ENCODE assay signal across 1 cellular context in the genomic region with DNA sequence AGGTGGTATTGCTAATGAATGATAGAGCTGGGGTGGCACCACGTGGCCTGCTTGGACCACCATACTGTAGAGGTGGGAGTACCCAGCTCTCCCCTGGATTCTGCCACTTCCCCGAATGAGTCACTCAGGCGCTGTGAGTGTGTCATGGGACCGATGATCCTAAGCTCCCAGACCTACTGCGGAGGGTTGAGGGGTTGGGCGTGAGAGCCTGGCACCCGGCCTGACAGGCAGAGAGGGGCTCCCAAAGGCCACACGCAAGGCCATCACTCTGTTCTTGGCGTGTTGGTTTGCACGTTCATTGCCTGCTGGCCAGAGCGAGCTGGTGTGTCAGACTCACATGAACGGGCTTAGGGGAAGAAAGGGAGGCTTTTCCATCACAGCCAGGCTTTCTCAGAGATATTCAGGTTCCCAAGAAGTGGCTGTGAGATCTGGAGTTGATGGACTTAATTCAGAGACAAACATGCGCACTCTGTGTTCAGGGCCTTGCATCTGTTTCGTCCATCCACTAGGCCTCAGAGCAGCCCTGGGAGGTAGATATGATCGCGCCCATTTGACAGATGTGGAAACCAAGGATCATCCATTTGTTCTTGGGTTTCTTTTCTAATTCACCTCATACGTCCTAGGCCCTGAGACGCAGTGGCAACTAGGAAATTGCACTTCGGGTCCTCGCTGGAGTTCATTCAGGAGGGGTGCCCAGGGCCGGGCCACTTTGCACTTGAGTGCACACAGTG.
A peak's percentile ranks its signal among the peaks of the same experiment; 100 is the strongest.
TF ChIP-seq lines count a peak whose summit lies in the region.

No MANE protein-coding gene starts in this region.

TF ChIP-seq in H1, 55 proteins besides CTCF, POLR2A, EP300 and RAD21:
- no peak for TF ChIP-seq SP4 (IDR thresholded peaks at IDR 0.05; ENCODE audit: low read length)
- no peak for TF ChIP-seq BCL11A (IDR thresholded peaks at IDR 0.05; ENCODE audit: low read depth in 2 of 2, low read length in 2 of 2)
- peak; percentile 92 for TF ChIP-seq KDM1A (IDR thresholded peaks at IDR 0.05; ENCODE audit: borderline replicate concordance, low read length)
- no peak for TF ChIP-seq RXRA (IDR thresholded peaks at IDR 0.05; ENCODE audit: insufficient read depth, low read depth, low read length)
- no peak for TF ChIP-seq TEAD4 (IDR thresholded peaks at IDR 0.05; ENCODE audit: low read depth, low read length)
- TF ChIP-seq SIRT6 (IDR thresholded peaks at IDR 0.05; ENCODE audit: low read length): no peak
